Comparison of ENCODE assay signal across 8 cellular contexts in genomic region chr16:982152-983043, GRCh38. TPM values are rescaled to one million over a fixed set of nuclear protein-coding genes. Genes with fewer than 3 reads are reported as not detected.
DNase-seq lines count a peak whose midpoint lies in the region; ATAC-seq and TF ChIP-seq lines count a peak whose summit lies in the region.

No MANE protein-coding gene starts in this region.

- H3K4me1 ChIP-seq in lower lobe of right lung (peaks cover 14% of the 10 kb centered on the region), suprapubic skin (peaks cover 32% of the 10 kb centered on the region)

- H3K36me3 Mint-ChIP-seq in activated CD4-positive, alpha-beta memory T cell treated with anti-CD3 and anti-CD28 coated beads for 36 hours: no peaks in the 10 kb centered on the region
- no peaks in the 10 kb centered on the region for H3K36me3 Mint-ChIP-seq in activated CD4-positive, alpha-beta memory T cell treated with anti-CD3 and anti-CD28 coated beads, Interleukin-2, amount 10 ng/mL, durations not matched to agents 7 days and 5 days (ENCODE audit: low read depth)
- no peaks in the 10 kb centered on the region for H3K36me3 Mint-ChIP-seq in activated naive CD8-positive, alpha-beta T cell

- H3K27ac Mint-ChIP-seq in activated CD4-positive, alpha-beta memory T cell treated with anti-CD3 and anti-CD28 coated beads for 36 hours: no peak overlapping the region
- no peak overlapping the region for H3K27ac Mint-ChIP-seq in activated CD4-positive, alpha-beta memory T cell treated with anti-CD3 and anti-CD28 coated beads, Interleukin-2, amount 10 ng/mL, durations not matched to agents 7 days and 5 days
- no peak overlapping the region for H3K27ac Mint-ChIP-seq in activated naive CD8-positive, alpha-beta T cell

- peaks cover 4% of the 10 kb centered on the region for H3K27me3 Mint-ChIP-seq in activated CD4-positive, alpha-beta memory T cell treated with anti-CD3 and anti-CD28 coated beads for 36 hours
- peaks cover 25% of the 10 kb centered on the region for H3K27me3 Mint-ChIP-seq in activated CD4-positive, alpha-beta memory T cell treated with anti-CD3 and anti-CD28 coated beads, Interleukin-2, amount 10 ng/mL, durations not matched to agents 7 days and 5 days
- H3K27me3 Mint-ChIP-seq in activated naive CD8-positive, alpha-beta T cell: no peaks in the 10 kb centered on the region

- peak; percentile 34 for DNase-seq in activated CD4-positive, alpha-beta memory T cell treated with anti-CD3 and anti-CD28 coated beads for 36 hours
- no peak for DNase-seq in activated CD4-positive, alpha-beta memory T cell treated with anti-CD3 and anti-CD28 coated beads, Interleukin-2, amount 10 ng/mL, durations not matched to agents 7 days and 5 days
- DNase-seq in lower lobe of right lung (no peak), suprapubic skin (ENCODE audit: low spot score in 2 of 2) (no peak), COLO829 (ENCODE audit: low spot score) (no peak), NCI-H446 (lab: John Stamatoyannopoulos, UW) (no peak)

- H3K9me3 ChIP-seq in lower lobe of right lung (no peaks in the 10 kb centered on the region), suprapubic skin (no peaks in the 10 kb centered on the region)

- no peak for TF ChIP-seq EP300 in suprapubic skin (IDR thresholded peaks at IDR 0.05)

- WGBS in suprapubic skin: 50% methylated on average over 13 of the region's 76 CpGs

- ATAC-seq in lower lobe of right lung (no peak), GM18861 (IDR thresholded peaks at IDR 0.05; ENCODE audit: unreplicated experiment) (no peak)

- TF ChIP-seq CTCF in lower lobe of right lung (IDR thresholded peaks at IDR 0.05) (no peak), suprapubic skin (IDR thresholded peaks at IDR 0.05) (no peak)

- CTCF ChIA-PET in activated CD4-positive, alpha-beta memory T cell treated with anti-CD3 and anti-CD28 coated beads for 36 hours (lab: Charles Lee): no interaction called here
- CTCF ChIA-PET in activated CD4-positive, alpha-beta memory T cell treated with anti-CD3 and anti-CD28 coated beads, Interleukin-2, amount 10 ng/mL, durations not matched to agents 7 days and 5 days (lab: Charles Lee): no interaction called here

- H3K27ac ChIP-seq in lower lobe of right lung: no peak overlapping the region
- peak overlapping the region; percentile 23 for H3K27ac ChIP-seq in suprapubic skin

- TF ChIP-seq POLR2A in suprapubic skin (IDR thresholded peaks at IDR 0.05): no peak

- H3K27me3 ChIP-seq in lower lobe of right lung (ENCODE audit: low read depth) (peaks cover 55% of the 10 kb centered on the region), suprapubic skin (peaks cover 87% of the 10 kb centered on the region)

- intact Hi-C loops in activated CD4-positive, alpha-beta memory T cell treated with anti-CD3 and anti-CD28 coated beads for 36 hours (cut with micrococcal nuclease): no loop called here
- intact Hi-C loops in lower lobe of right lung (cut with DNase I): no loop called here

- H3K4me3 Mint-ChIP-seq in activated CD4-positive, alpha-beta memory T cell treated with anti-CD3 and anti-CD28 coated beads for 36 hours: peak overlapping the region; percentile 29
- H3K4me3 Mint-ChIP-seq in activated CD4-positive, alpha-beta memory T cell treated with anti-CD3 and anti-CD28 coated beads, Interleukin-2, amount 10 ng/mL, durations not matched to agents 7 days and 5 days: no peak overlapping the region
- H3K4me3 Mint-ChIP-seq in activated naive CD8-positive, alpha-beta T cell: peak overlapping the region; percentile 71

- H3K4me3 ChIP-seq in lower lobe of right lung (peak overlapping the region; percentile 55), suprapubic skin (peak overlapping the region; percentile 60)

- no peaks in the 10 kb centered on the region for H3K9me3 Mint-ChIP-seq in activated CD4-positive, alpha-beta memory T cell treated with anti-CD3 and anti-CD28 coated beads for 36 hours
- no peaks in the 10 kb centered on the region for H3K9me3 Mint-ChIP-seq in activated CD4-positive, alpha-beta memory T cell treated with anti-CD3 and anti-CD28 coated beads, Interleukin-2, amount 10 ng/mL, durations not matched to agents 7 days and 5 days
- no peaks in the 10 kb centered on the region for H3K9me3 Mint-ChIP-seq in activated naive CD8-positive, alpha-beta T cell (ENCODE audit: low read depth)

- POLR2A ChIA-PET in activated CD4-positive, alpha-beta memory T cell treated with anti-CD3 and anti-CD28 coated beads for 36 hours (lab: Charles Lee): interaction anchor here (1.1 to 2.8 kb wide), 3 partner anchors 12 to 18 kb away, joined by 3 to 11 read pairs (median 5); no protein-coding TSS in a partner anchor
- POLR2A ChIA-PET in activated CD4-positive, alpha-beta memory T cell treated with anti-CD3 and anti-CD28 coated beads, Interleukin-2, amount 10 ng/mL, durations not matched to agents 7 days and 5 days (lab: Charles Lee): interaction anchor here (0.9 to 1.4 kb wide), 3 partner anchors 11 to 46 kb away, joined by 3 to 6 read pairs (median 5); no protein-coding TSS in a partner anchor

- H3K36me3 ChIP-seq in lower lobe of right lung: no peaks in the 10 kb centered on the region
- no peaks in the 10 kb centered on the region for H3K36me3 ChIP-seq in suprapubic skin

- peaks cover 7% of the 10 kb centered on the region for H3K4me1 Mint-ChIP-seq in activated CD4-positive, alpha-beta memory T cell treated with anti-CD3 and anti-CD28 coated beads for 36 hours (ENCODE audit: low read depth)
- H3K4me1 Mint-ChIP-seq in activated CD4-positive, alpha-beta memory T cell treated with anti-CD3 and anti-CD28 coated beads, Interleukin-2, amount 10 ng/mL, durations not matched to agents 7 days and 5 days: peaks cover 5% of the 10 kb centered on the region
- peaks cover 17% of the 10 kb centered on the region for H3K4me1 Mint-ChIP-seq in activated naive CD8-positive, alpha-beta T cell (ENCODE audit: low read depth)

RNA-seq across cellular contexts. Expression of gene SOX8, which starts 0.8 kb away (rescaled TPM):
- 1 to 10 TPM; 2.0 to 2.6 TPM for total RNA-seq in activated CD4-positive, alpha-beta memory T cell treated with anti-CD3 and anti-CD28 coated beads for 36 hours
- under 1 TPM; 0.10 to 0.13 TPM for total RNA-seq in activated CD4-positive, alpha-beta memory T cell treated with anti-CD3 and anti-CD28 coated beads, Interleukin-2, amount 10 ng/mL, durations not matched to agents 7 days and 5 days
- total RNA-seq in lower lobe of right lung (0.15 TPM), suprapubic skin (10 to 100 TPM in 1 of 4 donors, 1 to 10 TPM in 3; 4.0 to 12.2 (median 7.3) TPM)

RNA-seq across cellular contexts. Expression of gene LMF1, which starts 11.6 kb away (rescaled TPM):
- total RNA-seq in activated CD4-positive, alpha-beta memory T cell treated with anti-CD3 and anti-CD28 coated beads for 36 hours: 10 to 100 TPM; 14.4 to 15.4 TPM
- total RNA-seq in activated CD4-positive, alpha-beta memory T cell treated with anti-CD3 and anti-CD28 coated beads, Interleukin-2, amount 10 ng/mL, durations not matched to agents 7 days and 5 days: 10 to 100 TPM; 21.3 to 22.6 TPM
- 23.8 TPM for total RNA-seq in lower lobe of right lung
- total RNA-seq in suprapubic skin: 100 to 1,000 TPM in 1 of 4 donors, 10 to 100 TPM in 3; 32.1 to 117 (median 38.0) TPM
